ENCODE assay signal across 12 cellular contexts in the genomic region with DNA sequence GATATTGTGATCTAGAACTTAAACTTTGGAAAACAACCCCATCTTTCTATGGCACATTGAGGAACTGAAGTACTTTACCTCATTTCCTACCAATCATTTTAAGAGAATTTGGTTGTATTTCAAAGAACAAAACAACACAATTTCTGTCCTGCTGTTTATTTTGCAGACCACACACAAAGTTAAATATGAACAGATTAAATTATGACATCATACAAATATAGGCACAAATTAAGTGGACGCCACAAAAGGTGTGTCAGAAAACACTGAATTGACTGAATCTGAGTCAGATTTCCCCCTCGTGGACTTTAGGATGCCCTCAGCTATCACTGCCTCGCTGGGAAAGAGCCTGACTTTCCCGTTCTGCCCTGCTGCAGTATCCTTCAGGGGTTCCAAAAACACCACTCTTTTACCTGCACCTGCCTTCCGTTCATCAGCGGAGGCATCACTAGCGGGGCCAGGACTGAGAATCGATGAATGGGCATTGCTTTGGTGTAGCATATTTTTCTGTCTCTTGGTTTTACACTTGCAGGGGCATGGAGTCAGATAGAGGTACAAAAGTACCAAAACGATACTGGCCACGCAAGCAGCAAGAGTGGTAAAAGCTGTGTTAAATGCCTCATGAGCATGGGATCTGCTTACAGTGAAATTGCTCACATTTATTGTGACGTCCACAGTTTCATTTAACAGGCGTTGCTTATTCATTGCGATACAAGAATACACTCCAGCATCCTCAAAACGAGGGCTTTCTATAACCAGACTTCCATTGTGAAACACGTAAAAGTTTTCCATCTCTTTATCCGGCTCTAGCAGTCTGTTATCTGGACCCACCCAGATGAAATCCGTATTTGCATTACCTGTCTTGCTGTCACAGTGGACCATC. TPM values are rescaled to one million over a fixed set of nuclear protein-coding genes. Genes with fewer than 3 reads are reported as not detected.
A peak's percentile ranks its signal among the peaks of the same experiment; 100 is the strongest.
DNase-seq lines count a peak whose midpoint lies in the region; ATAC-seq, FAIRE-seq and TF ChIP-seq lines count a peak whose summit lies in the region.
"Had no signal": no experiment of that assay in that cellular context is flagged by ENCODE, and none has a peak within 500 bp of the region (broad histone marks: within the 10 kb centered on the region; RNA-seq: fewer than 3 reads in every experiment).

No MANE protein-coding gene starts in this region.

- H3K27ac Mint-ChIP-seq in CD8-positive, alpha-beta memory T cell: peak overlapping the region in 4 of 8 donors; percentile 65 to 90 (median 72)
- H3K27ac Mint-ChIP-seq in endothelial cell (ENCODE audit: unreplicated experiment): no peak overlapping the region
- H3K27ac Mint-ChIP-seq in progenitor cell of endocrine pancreas: no peak overlapping the region
- H3K27ac Mint-ChIP-seq: dendritic cell treated with granulocyte-macrophage colony-stimulating factor and Interleukin-4, amounts not matched to agents 40 ng/mL and 50 ng/mL, for 4 days had no signal

- no peaks in the 10 kb centered on the region for H3K9me3 ChIP-seq in CD8-positive, alpha-beta memory T cell (ENCODE audit: low read length)
- H3K9me3 ChIP-seq in Panc1 (ENCODE audit: control insufficient read depth, insufficient read depth, low read depth, low read length): no peaks in the 10 kb centered on the region
- H3K9me3 ChIP-seq: pancreas had no signal

- no peak for TF ChIP-seq POLR2A in H54 (IDR thresholded peaks at IDR 0.05; ENCODE audit: low read depth, low read length)

- BruUV-seq in Panc1 (replicated peaks; lab: Mats Ljungman, UMichigan): TSS peak; percentile 78

- H3K4me1 ChIP-seq in CD8-positive, alpha-beta memory T cell (ENCODE audit: insufficient read depth, low read length): peaks cover 39% of the 10 kb centered on the region
- peaks cover 13% of the 10 kb centered on the region for H3K4me1 ChIP-seq in Panc1 (ENCODE audit: control insufficient read depth, insufficient read depth, low read length)

- H3K9me3 Mint-ChIP-seq in CD8-positive, alpha-beta memory T cell: no peaks in the 10 kb centered on the region
- no peaks in the 10 kb centered on the region for H3K9me3 Mint-ChIP-seq in endothelial cell (ENCODE audit: unreplicated experiment)
- H3K9me3 Mint-ChIP-seq in progenitor cell of endocrine pancreas (ENCODE audit: low read depth): no peaks in the 10 kb centered on the region
- H3K9me3 Mint-ChIP-seq: dendritic cell treated with granulocyte-macrophage colony-stimulating factor and Interleukin-4, amounts not matched to agents 40 ng/mL and 50 ng/mL, for 4 days had no signal

- ATAC-seq in Panc1: no peak
- ATAC-seq in HG03095 (IDR thresholded peaks at IDR 0.05; ENCODE audit: unreplicated experiment): no peak
- ATAC-seq in HG03442 (IDR thresholded peaks at IDR 0.05; ENCODE audit: unreplicated experiment): no peak
- ATAC-seq: HCT116, pancreas had no signal

- H3K27ac ChIP-seq in CD8-positive, alpha-beta memory T cell (ENCODE audit: low read depth, low read length): no peak overlapping the region
- peak overlapping the region; percentile 80 for H3K27ac ChIP-seq in Panc1 (ENCODE audit: low read length)
- H3K27ac ChIP-seq: pancreas had no signal

- H3K4me3 Mint-ChIP-seq in CD8-positive, alpha-beta memory T cell: peak overlapping the region; percentile 88 to 97 (median 92)
- H3K4me3 Mint-ChIP-seq in endothelial cell (ENCODE audit: unreplicated experiment) (peak overlapping the region; percentile 97), progenitor cell of endocrine pancreas (ENCODE audit: low read depth) (peak overlapping the region; percentile 83)
- H3K4me3 Mint-ChIP-seq: dendritic cell treated with granulocyte-macrophage colony-stimulating factor and Interleukin-4, amounts not matched to agents 40 ng/mL and 50 ng/mL, for 4 days had no signal

- in situ Hi-C loops in Panc1 (cut with HindIII; ENCODE audit: low pct_unique_long_range_greater_than_20kb, low sequenced_read_pairs): no loop called here

- peaks cover 0 to 24% (median 3%) of the 10 kb centered on the region in 3 donors for H3K36me3 Mint-ChIP-seq in CD8-positive, alpha-beta memory T cell
- H3K36me3 Mint-ChIP-seq in endothelial cell (ENCODE audit: low read depth, unreplicated experiment) (no peaks in the 10 kb centered on the region), progenitor cell of endocrine pancreas (ENCODE audit: insufficient read depth) (no peaks in the 10 kb centered on the region)

- intact Hi-C loops in Panc1 (cut with micrococcal nuclease; ENCODE audit: unreplicated experiment): no loop called here

- no peak for TF ChIP-seq CTCF in Panc1 (IDR thresholded peaks at IDR 0.05)
- no peak for TF ChIP-seq CTCF in endothelial cell (IDR thresholded peaks at IDR 0.05; ENCODE audit: unreplicated experiment)
- no peak for TF ChIP-seq CTCF in progenitor cell of endocrine pancreas (IDR thresholded peaks at IDR 0.05; ENCODE audit: unreplicated experiment)

- DNase-seq in CD8-positive, alpha-beta memory T cell: no peak
- DNase-seq in Panc1 (ENCODE audit: low read depth, low spot score) (no peak), endothelial cell (ENCODE audit: low spot score) (no peak), progenitor cell of endocrine pancreas (ENCODE audit: low spot score, unreplicated experiment) (no peak), GOT3 (lab: John Stamatoyannopoulos, UW) (no peak), H54 (ENCODE audit: insufficient read length, low spot score) (no peak)
- DNase-seq: pancreas had no signal

- no peak overlapping the region for H3K4me3 ChIP-seq in CD8-positive, alpha-beta memory T cell (ENCODE audit: low read length)
- peak overlapping the region; percentile 67 to 85 for H3K4me3 ChIP-seq in Panc1 (ENCODE audit: low read depth in 2 of 2, low read length in 2 of 2)

- no peaks in the 10 kb centered on the region for H3K36me3 ChIP-seq in CD8-positive, alpha-beta memory T cell (ENCODE audit: insufficient read depth, low read length)
- no peaks in the 10 kb centered on the region; the same call in 1 of the 2 replicates for H3K36me3 ChIP-seq in Panc1 (ENCODE audit: control insufficient read depth, insufficient read depth, low read length)
- H3K36me3 ChIP-seq: pancreas had no signal

- FAIRE-seq in H54 (lab: Jason Lieb, UNC): no peak
- FAIRE-seq: G401.6, pancreas had no signal

- H3K4me1 Mint-ChIP-seq in CD8-positive, alpha-beta memory T cell: peaks cover 53 to 58% (median 58%) of the 10 kb centered on the region in 3 donors
- H3K4me1 Mint-ChIP-seq in endothelial cell (ENCODE audit: unreplicated experiment): peaks cover 37% of the 10 kb centered on the region
- peaks cover 14% of the 10 kb centered on the region for H3K4me1 Mint-ChIP-seq in progenitor cell of endocrine pancreas (ENCODE audit: low read depth)

- H3K27me3 ChIP-seq in CD8-positive, alpha-beta memory T cell (ENCODE audit: insufficient read depth, low read length, poor library complexity, severe bottlenecking): no peaks in the 10 kb centered on the region
- peaks cover 2% of the 10 kb centered on the region; the same call in 1 of the 2 replicates for H3K27me3 ChIP-seq in Panc1 (ENCODE audit: control insufficient read depth, insufficient read depth, low read length)
- H3K27me3 ChIP-seq: pancreas had no signal

- CTCF ChIA-PET in CD8-positive, alpha-beta memory T cell (lab: Charles Lee): interaction anchor here (1.7 to 4.2 kb wide), 4 partner anchors 9 to 320 kb away, joined by 4 to 31 read pairs (median 10); no protein-coding TSS in a partner anchor
- CTCF ChIA-PET in Panc1 (lab: Charles Lee): no interaction called here

- POLR2A ChIA-PET in CD8-positive, alpha-beta memory T cell (lab: Charles Lee): interaction anchor here (0.5 to 3.2 kb wide), 4 partner anchors 11 to 807 kb away, joined by 3 to 26 read pairs (median 3); no protein-coding TSS in a partner anchor
- POLR2A ChIA-PET in Panc1 (lab: Charles Lee): no interaction called here

- H3K27me3 Mint-ChIP-seq in CD8-positive, alpha-beta memory T cell: peaks cover 0 to 5% of the 10 kb centered on the region in 2 donors
- peaks cover 7% of the 10 kb centered on the region for H3K27me3 Mint-ChIP-seq in endothelial cell (ENCODE audit: unreplicated experiment)
- peaks cover 57% of the 10 kb centered on the region for H3K27me3 Mint-ChIP-seq in progenitor cell of endocrine pancreas

RNA-seq across cellular contexts. Expression of gene PCED1B, which starts 2.0 kb away (rescaled TPM):
- total RNA-seq in CD8-positive, alpha-beta memory T cell: 10 to 100 TPM; 52.8 to 56.9 TPM
- 73.3 TPM for polyA plus RNA-seq in CD8-positive, alpha-beta memory T cell
- 0.82 TPM for total RNA-seq in Panc1 (2021; ENCODE audit: unreplicated experiment)
- polyA plus RNA-seq in Panc1 (2012; ENCODE audit: insufficient read length): 0.99 TPM
- 9.7 TPM for total RNA-seq in endothelial cell (ENCODE audit: unreplicated experiment)
- total RNA-seq in progenitor cell of endocrine pancreas: 0.91 and 1.1 TPM in 2 replicates

RNA-seq across cellular contexts. Expression of gene AMIGO2, which starts 2.3 kb away (rescaled TPM):
- total RNA-seq in CD8-positive, alpha-beta memory T cell: 10 to 100 TPM; 16.2 to 16.6 TPM
- 23.7 TPM for polyA plus RNA-seq in CD8-positive, alpha-beta memory T cell
- 21.8 TPM for total RNA-seq in Panc1 (2021; ENCODE audit: unreplicated experiment)
- polyA plus RNA-seq in Panc1 (2012; ENCODE audit: insufficient read length): 12.4 TPM
- total RNA-seq in endothelial cell (ENCODE audit: unreplicated experiment): 24.2 TPM
- total RNA-seq in progenitor cell of endocrine pancreas: 9.3 and 10.7 TPM in 2 replicates
